In the genomic region with DNA sequence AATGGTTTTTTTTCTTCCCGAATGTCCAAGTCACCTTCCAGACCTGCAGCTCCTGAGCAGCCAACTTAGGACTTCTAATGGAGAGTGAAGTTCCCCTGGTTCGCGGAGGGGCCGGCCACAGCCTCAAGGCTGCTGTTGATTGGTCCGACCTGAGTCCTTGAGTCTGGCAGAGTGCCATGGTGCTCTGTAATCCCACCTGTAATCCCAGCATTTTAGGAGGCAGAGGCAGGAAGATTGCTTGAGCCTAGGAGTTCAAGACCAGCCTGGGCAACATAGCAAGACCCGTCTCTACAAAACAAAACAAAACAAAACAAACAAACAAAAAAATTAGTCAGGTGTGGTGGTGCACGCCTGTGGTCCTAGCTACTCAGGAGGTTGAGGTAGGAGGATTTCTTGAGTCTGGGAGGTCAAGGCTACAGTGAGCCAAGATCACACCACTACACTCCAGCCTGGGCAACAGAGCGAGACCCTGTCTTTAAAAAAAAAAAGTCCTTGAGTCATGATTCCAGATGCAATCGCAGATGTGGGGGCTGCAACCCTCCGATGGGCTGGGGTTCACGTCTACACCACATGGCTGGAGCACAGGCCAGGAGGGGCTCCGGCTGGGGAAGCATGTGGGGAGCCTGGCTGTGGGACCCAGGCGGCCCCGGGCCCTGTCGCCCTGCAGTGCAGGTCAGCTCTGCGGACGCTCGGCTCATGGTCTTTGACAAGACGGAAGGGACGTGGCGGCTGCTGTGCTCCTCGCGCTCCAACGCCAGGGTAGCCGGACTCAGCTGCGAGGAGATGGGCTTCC, we compare ENCODE assay signal across 1 cellular context.
TF ChIP-seq lines count a peak whose summit lies in the region.

No MANE protein-coding gene starts in this region.

TF ChIP-seq in H1, 55 proteins besides CTCF, POLR2A, EP300 and RAD21:
- TF ChIP-seq FOSL1 (IDR thresholded peaks at IDR 0.05; ENCODE audit: insufficient read depth, low read depth, low read length) = no peak
- no peak for TF ChIP-seq TAF7 (optimal IDR thresholded peaks at IDR 0.05; ENCODE audit: borderline replicate concordance, low read depth, low read length)
- TF ChIP-seq GABPA (IDR thresholded peaks at IDR 0.05; ENCODE audit: borderline replicate concordance, insufficient read depth, low read length) = no peak
- no peak for TF ChIP-seq ZNF274 (IDR thresholded peaks at IDR 0.05; ENCODE audit: borderline replicate concordance, extremely low read depth, low read length)
- TF ChIP-seq BRCA1 (IDR thresholded peaks at IDR 0.05; ENCODE audit: low read depth, low read length) = no peak
- no peak for TF ChIP-seq RBBP5 (IDR thresholded peaks at IDR 0.05; ENCODE audit: borderline replicate concordance, low read depth, low read length)
- TF ChIP-seq KDM5A (IDR thresholded peaks at IDR 0.05; ENCODE audit: low read length) = no peak
- no peak for TF ChIP-seq EGR1 (IDR thresholded peaks at IDR 0.05; ENCODE audit: borderline replicate concordance, low read depth, low read length)
- no peak for TF ChIP-seq RFX5 (IDR thresholded peaks at IDR 0.05; ENCODE audit: borderline replicate concordance, low read depth, low read length)
- TF ChIP-seq E2F6 (IDR thresholded peaks at IDR 0.05) = no peak
- no peak for TF ChIP-seq TEAD4 (IDR thresholded peaks at IDR 0.05; ENCODE audit: low read depth, low read length)
- TF ChIP-seq SP4 (IDR thresholded peaks at IDR 0.05; ENCODE audit: low read length) = no peak
- no peak for TF ChIP-seq BACH1 (IDR thresholded peaks at IDR 0.05; ENCODE audit: low read length)
- no peak for TF ChIP-seq MAX (IDR thresholded peaks at IDR 0.05)
- no peak for TF ChIP-seq HDAC6 (IDR thresholded peaks at IDR 0.05; ENCODE audit: low read depth, low read length)
- TF ChIP-seq ASH2L (IDR thresholded peaks at IDR 0.05; ENCODE audit: low read length) = no peak
- TF ChIP-seq SIN3A (conservative IDR thresholded peaks at IDR 0.05 in 1 of 2, IDR thresholded peaks at IDR 0.05 in 1 of 2; ENCODE audit: low read depth in 1 of 2, low read length in 2 of 2) = no peak
- no peak for TF ChIP-seq EZH2 (IDR thresholded peaks at IDR 0.05; ENCODE audit: low read depth, low read length, severe bottlenecking)
- no peak for TF ChIP-seq PHF8 (conservative IDR thresholded peaks at IDR 0.05; ENCODE audit: low read depth, low read length)
